Comparison of ENCODE assay signal across 8 cellular contexts in genomic region chr11:46295996-46296519, GRCh38. TPM values are rescaled to one million over a fixed set of nuclear protein-coding genes. Genes with fewer than 3 reads are reported as not detected.
DNase-seq lines count a peak whose midpoint lies in the region; ATAC-seq and TF ChIP-seq lines count a peak whose summit lies in the region.

No MANE protein-coding gene starts in this region.

- no peaks in the 10 kb centered on the region for H3K9me3 Mint-ChIP-seq in CD8-positive, alpha-beta T cell

- intact Hi-C loops in CD8-positive, alpha-beta T cell (cut with DNase I, micrococcal nuclease): loop anchor here in 1 of 2 experiments (1.0 to 5.0 kb wide), 2 partner anchors 51 to 374 kb away; partner anchors contain the start of genes DGKZ and LARGE2
- intact Hi-C loops in ovary (cut with DNase I): no loop called here

- H3K9ac ChIP-seq in SK-N-MC (ENCODE audit: insufficient read length): peak overlapping the region; percentile 74

- H3K27me3 ChIP-seq in CD8-positive, alpha-beta T cell (ENCODE audit: insufficient read depth, low read length): peaks cover 5% of the 10 kb centered on the region
- H3K27me3 ChIP-seq in ovary: no peaks in the 10 kb centered on the region

- POLR2A ChIA-PET in CD8-positive, alpha-beta T cell (lab: Charles Lee): interaction anchor here (0.9 to 1.6 kb wide), 7 partner anchors 12 to 58 kb away, joined by 3 to 5 read pairs (median 3); no protein-coding TSS in a partner anchor

- no peaks in the 10 kb centered on the region for H3K36me3 Mint-ChIP-seq in CD8-positive, alpha-beta T cell

- peak; percentile 4 for ATAC-seq in CD8-positive, alpha-beta T cell
- ATAC-seq in GM21447 (IDR thresholded peaks at IDR 0.05; ENCODE audit: unreplicated experiment) (no peak), GM19452 (IDR thresholded peaks at IDR 0.05; ENCODE audit: unreplicated experiment) (no peak)

- H3K4me3 Mint-ChIP-seq in CD8-positive, alpha-beta T cell: peak overlapping the region; percentile 85

- H3K36me3 ChIP-seq in CD8-positive, alpha-beta T cell (ENCODE audit: insufficient read depth, low read length): no peaks in the 10 kb centered on the region
- H3K36me3 ChIP-seq in SK-N-MC (ENCODE audit: insufficient read depth, low read length): no peaks in the 10 kb centered on the region
- no peaks in the 10 kb centered on the region for H3K36me3 ChIP-seq in ovary

- TF ChIP-seq EP300 in ovary (IDR thresholded peaks at IDR 0.05): no peak

- peak overlapping the region; percentile 54 for H3K4me3 ChIP-seq in CD8-positive, alpha-beta T cell (ENCODE audit: low read depth, low read length)
- H3K4me3 ChIP-seq in SK-N-MC (peak overlapping the region; percentile 84), fibroblast of mammary gland (ENCODE audit: control insufficient read depth, low read depth, low read length) (peak overlapping the region; percentile 42), ovary (peak overlapping the region; percentile 53)

- no peak for TF ChIP-seq POLR2A in ovary (IDR thresholded peaks at IDR 0.05)

- no peak for TF ChIP-seq CTCF in CD8-positive, alpha-beta T cell (IDR thresholded peaks at IDR 0.05)
- no peak for TF ChIP-seq CTCF in fibroblast of mammary gland (conservative IDR thresholded peaks at IDR 0.05; ENCODE audit: control insufficient read depth, insufficient read depth, low read depth, low read length)
- no peak for TF ChIP-seq CTCF in ovary (IDR thresholded peaks at IDR 0.05)

- peaks cover 7% of the 10 kb centered on the region for H3K4me1 Mint-ChIP-seq in CD8-positive, alpha-beta T cell (ENCODE audit: low read depth)

- CTCF ChIA-PET in CD8-positive, alpha-beta T cell (lab: Charles Lee): interaction anchor here (1.0 to 2.6 kb wide), 8 partner anchors 10 to 57 kb away, joined by 3 to 14 read pairs (median 5); no protein-coding TSS in a partner anchor

- no peak overlapping the region for H3K27ac ChIP-seq in CD8-positive, alpha-beta T cell (ENCODE audit: low read depth, low read length)
- H3K27ac ChIP-seq in SK-N-MC (no peak overlapping the region), ovary (peak overlapping the region in 1 of 2 donors; percentile 11)

- WGBS in ovary, 3 donors: 6 to 11% (median 8%) methylated on average over 21 of the region's 21 CpGs

- peaks cover 13% of the 10 kb centered on the region for H3K4me1 ChIP-seq in CD8-positive, alpha-beta T cell (ENCODE audit: insufficient read depth, low read length)
- H3K4me1 ChIP-seq in ovary (ENCODE audit: insufficient read depth): peaks cover 16% of the 10 kb centered on the region

- H3K9me3 ChIP-seq in CD8-positive, alpha-beta T cell (ENCODE audit: low read length): no peaks in the 10 kb centered on the region
- no peaks in the 10 kb centered on the region for H3K9me3 ChIP-seq in SK-N-MC (ENCODE audit: low read depth, low read length)
- H3K9me3 ChIP-seq in ovary: no peaks in the 10 kb centered on the region

- H3K27ac Mint-ChIP-seq in CD8-positive, alpha-beta T cell: no peak overlapping the region

- H3K27me3 Mint-ChIP-seq in CD8-positive, alpha-beta T cell (ENCODE audit: low read depth): peaks cover 21% of the 10 kb centered on the region

- no peak for DNase-seq in CD8-positive, alpha-beta T cell
- DNase-seq in SK-N-MC (ENCODE audit: low read depth, low spot score) (no peak), fibroblast of mammary gland (ENCODE audit: low read depth) (no peak), ovary (peak in 1 of 5 donors; percentile 40), middle frontal gyrus (ENCODE audit: extremely low spot score, low spot score) (no peak), SW 1271 (lab: John Stamatoyannopoulos, UW) (no peak)

RNA-seq across cellular contexts. Expression of gene CREB3L1, which starts 18.6 kb away (rescaled TPM):
- total RNA-seq in CD8-positive, alpha-beta T cell: not detected
- 10 to 100 TPM in 3 of 7 donors, 1 to 10 TPM in 4; 1.7 to 63.0 (median 5.2) TPM for total RNA-seq in ovary
- 10 to 100 TPM in 1 of 2 donors, 1 to 10 TPM in 1; 7.5 to 25.9 TPM for polyA plus RNA-seq in ovary

RNA-seq across cellular contexts. Expression of gene DGKZ, which starts 51.2 kb away (rescaled TPM):
- 100 to 1,000 TPM; 131 to 135 TPM for total RNA-seq in CD8-positive, alpha-beta T cell
- total RNA-seq in ovary: 10 to 100 TPM; 18.8 to 46.0 (median 29.4) TPM
- polyA plus RNA-seq in ovary: 10 to 100 TPM in 1 of 2 donors, 1 to 10 TPM in 1; 8.9 to 26.1 TPM
